In the genomic region with DNA sequence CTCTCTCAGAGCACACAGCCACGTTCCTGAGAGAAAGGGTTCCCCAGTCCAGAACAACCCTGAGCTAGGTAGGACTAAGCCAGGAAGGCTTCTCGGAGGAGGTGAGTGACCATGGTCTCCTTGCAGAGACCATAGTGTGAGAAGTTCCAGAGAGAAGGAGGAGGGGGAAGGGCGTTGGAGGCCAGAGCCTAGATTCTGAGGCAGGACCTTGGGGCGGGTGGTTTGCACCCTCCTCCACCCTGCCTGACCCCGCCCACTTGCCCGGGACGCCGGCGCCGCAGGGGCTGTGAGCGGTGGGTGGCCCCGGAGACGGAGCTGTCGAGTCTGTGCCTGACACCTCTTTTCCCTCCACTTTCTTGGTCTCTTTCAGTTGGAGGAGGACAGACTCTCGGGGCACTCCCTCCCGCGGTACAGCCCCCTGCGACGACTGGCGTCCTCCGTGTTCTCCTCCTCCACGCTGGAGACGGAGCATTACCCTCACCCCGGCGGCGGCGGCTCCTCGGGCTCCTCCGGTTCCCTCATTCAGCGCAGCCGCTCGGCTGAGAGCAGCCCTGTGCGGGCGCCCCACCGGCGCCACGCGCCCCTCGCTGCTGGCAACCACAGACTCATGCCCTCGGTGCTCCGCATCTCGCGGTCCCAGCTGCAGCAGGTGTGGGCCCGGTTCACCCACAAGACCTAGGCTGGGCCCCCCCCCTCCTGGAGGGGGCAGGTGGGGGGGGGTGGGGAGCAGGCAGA, we compare ENCODE assay signal across 9 cellular contexts. TPM values are rescaled to one million over a fixed set of nuclear protein-coding genes. Genes with fewer than 3 reads are reported as not detected.
A peak's percentile ranks its signal among the peaks of the same experiment; 100 is the strongest.
DNase-seq lines count a peak whose midpoint lies in the region; ATAC-seq lines count a peak whose summit lies in the region.
"Had no signal": no experiment of that assay in that cellular context is flagged by ENCODE, and none has a peak within 500 bp of the region (broad histone marks: within the 10 kb centered on the region; RNA-seq: fewer than 3 reads in every experiment).

No MANE protein-coding gene starts in this region.

- no peaks in the 10 kb centered on the region for H3K27me3 ChIP-seq in right cardiac atrium (ENCODE audit: control insufficient read depth, insufficient read depth)

- ATAC-seq in right cardiac atrium (peak; percentile 51 to 58), GM19328 (IDR thresholded peaks at IDR 0.05; ENCODE audit: unreplicated experiment) (no peak), GM18519 (IDR thresholded peaks at IDR 0.05; ENCODE audit: low FRiP score, unreplicated experiment) (no peak)

- peak overlapping the region; percentile 7 for H3K4me3 ChIP-seq in right cardiac atrium (ENCODE audit: low read length)

- DNase-seq in NAMALWA (ENCODE audit: low spot score) (peak; percentile 51), right cardiac atrium (peak in 1 of 3 donors; percentile 84), NCI-H1694 (lab: John Stamatoyannopoulos, UW) (no peak), NCI-H2196 treated with DMSO at 0.1 percent for 48 hours (lab: John Stamatoyannopoulos, UW; ENCODE audit: unreplicated experiment) (no peak)
- peak; percentile 20 for DNase-seq in activated T-helper 2 cell treated with anti-CD3 and anti-CD28 coated beads, Interferon-gamma antibody, Interleukin-2, Interleukin-4, amounts not matched to agents 10 μg/mL and 5 μg/mL and 100 μg/mL, durations not matched to agents 14 hours and 24 hours and 36 hours (ENCODE audit: low spot score)
- DNase-seq in stimulated activated CD4-positive, alpha-beta T cell treated with anti-CD3 and anti-CD28 coated beads, Interleukin-1b, Interleukin-23, amount 100 ng/mL, for 4 hours (ENCODE audit: low read depth in 2 of 2) = peak; percentile 36 to 44

- no peaks in the 10 kb centered on the region for H3K9me3 Mint-ChIP-seq in activated T-helper 2 cell treated with anti-CD3 and anti-CD28 coated beads, Interferon-gamma antibody, Interleukin-2, Interleukin-4, amounts not matched to agents 10 μg/mL and 5 μg/mL and 100 μg/mL, durations not matched to agents 14 hours and 24 hours and 36 hours

- H3K36me3 Mint-ChIP-seq in activated T-helper 2 cell treated with anti-CD3 and anti-CD28 coated beads, Interferon-gamma antibody, Interleukin-2, Interleukin-4, amounts not matched to agents 10 μg/mL and 5 μg/mL and 100 μg/mL, durations not matched to agents 14 hours and 24 hours and 36 hours (ENCODE audit: low read depth) = no peaks in the 10 kb centered on the region

- peaks cover 13% of the 10 kb centered on the region for H3K4me1 ChIP-seq in right cardiac atrium (ENCODE audit: control insufficient read depth, insufficient read depth, low read length)

- H3K27ac ChIP-seq in right cardiac atrium (ENCODE audit: low read length) = peak overlapping the region; percentile 69

- peak overlapping the region; percentile 66 for H3K4me3 Mint-ChIP-seq in activated T-helper 2 cell treated with anti-CD3 and anti-CD28 coated beads, Interferon-gamma antibody, Interleukin-2, Interleukin-4, amounts not matched to agents 10 μg/mL and 5 μg/mL and 100 μg/mL, durations not matched to agents 14 hours and 24 hours and 36 hours (ENCODE audit: low read depth)

- 5% methylated on average over 44 of the region's 44 CpGs for WGBS in right cardiac atrium

- H3K27me3 Mint-ChIP-seq in activated T-helper 2 cell treated with anti-CD3 and anti-CD28 coated beads, Interferon-gamma antibody, Interleukin-2, Interleukin-4, amounts not matched to agents 10 μg/mL and 5 μg/mL and 100 μg/mL, durations not matched to agents 14 hours and 24 hours and 36 hours (ENCODE audit: low read depth) = peaks cover 41% of the 10 kb centered on the region

- intact Hi-C loops in activated T-helper 2 cell treated with anti-CD3 and anti-CD28 coated beads, Interferon-gamma antibody, Interleukin-2, Interleukin-4, amounts not matched to agents 10 μg/mL and 5 μg/mL and 100 μg/mL, durations not matched to agents 14 hours and 24 hours and 36 hours (cut with micrococcal nuclease) = no loop called here
- intact Hi-C loops in right cardiac atrium (cut with DNase I) = loop anchor here (5.0 to 10.0 kb wide), 3 partner anchors 58 to 235 kb away; no protein-coding TSS in a partner anchor

- H3K27ac Mint-ChIP-seq in activated T-helper 2 cell treated with anti-CD3 and anti-CD28 coated beads, Interferon-gamma antibody, Interleukin-2, Interleukin-4, amounts not matched to agents 10 μg/mL and 5 μg/mL and 100 μg/mL, durations not matched to agents 14 hours and 24 hours and 36 hours = no peak overlapping the region

- peaks cover 9% of the 10 kb centered on the region for H3K4me1 Mint-ChIP-seq in activated T-helper 2 cell treated with anti-CD3 and anti-CD28 coated beads, Interferon-gamma antibody, Interleukin-2, Interleukin-4, amounts not matched to agents 10 μg/mL and 5 μg/mL and 100 μg/mL, durations not matched to agents 14 hours and 24 hours and 36 hours (ENCODE audit: low read depth)

- no peaks in the 10 kb centered on the region for H3K9me3 ChIP-seq in right cardiac atrium (ENCODE audit: control insufficient read depth, low read length)

RNA-seq across cellular contexts. Expression of gene TTBK1, which starts 26.2 kb away (rescaled TPM):
- 1.5 TPM in 2 replicates for total RNA-seq in activated T-helper 2 cell treated with anti-CD3 and anti-CD28 coated beads, Interferon-gamma antibody, Interleukin-2, Interleukin-4, amounts not matched to agents 10 μg/mL and 5 μg/mL and 100 μg/mL, durations not matched to agents 14 hours and 24 hours and 36 hours
- under 1 TPM; 0.33 to 0.69 (median 0.58) TPM for total RNA-seq in right cardiac atrium
- polyA plus RNA-seq in right cardiac atrium = 0.29 TPM

RNA-seq across cellular contexts. Expression of gene SLC22A7, which starts 28.6 kb away (rescaled TPM):
- total RNA-seq in activated T-helper 2 cell treated with anti-CD3 and anti-CD28 coated beads, Interferon-gamma antibody, Interleukin-2, Interleukin-4, amounts not matched to agents 10 μg/mL and 5 μg/mL and 100 μg/mL, durations not matched to agents 14 hours and 24 hours and 36 hours = not detected in 2 replicates
- total RNA-seq in right cardiac atrium = not detected
- polyA plus RNA-seq in right cardiac atrium = not detected
- total RNA-seq: T-helper 1 cell treated with Interleukin-12 subunit alpha and Interleukin-12 subunit beta and Interleukin-4 antibody, amounts not matched to agents 30 ng/mL and 1 ng/mL, for 36 hours had no signal

RNA-seq across cellular contexts. Expression of gene CRIP3, which starts 39.2 kb away (rescaled TPM):
- total RNA-seq in activated T-helper 2 cell treated with anti-CD3 and anti-CD28 coated beads, Interferon-gamma antibody, Interleukin-2, Interleukin-4, amounts not matched to agents 10 μg/mL and 5 μg/mL and 100 μg/mL, durations not matched to agents 14 hours and 24 hours and 36 hours = 0.34 and 0.75 TPM in 2 replicates
- 1 to 10 TPM; 1.5 to 3.4 (median 2.7) TPM for total RNA-seq in right cardiac atrium
- 2.6 TPM for polyA plus RNA-seq in right cardiac atrium
- total RNA-seq: T-helper 1 cell treated with Interleukin-12 subunit alpha and Interleukin-12 subunit beta and Interleukin-4 antibody, amounts not matched to agents 30 ng/mL and 1 ng/mL, for 36 hours had no signal

RNA-seq across cellular contexts. Expression of gene DNPH1, which starts 40.2 kb away (rescaled TPM):
- total RNA-seq in activated T-helper 2 cell treated with anti-CD3 and anti-CD28 coated beads, Interferon-gamma antibody, Interleukin-2, Interleukin-4, amounts not matched to agents 10 μg/mL and 5 μg/mL and 100 μg/mL, durations not matched to agents 14 hours and 24 hours and 36 hours = 70.5 and 76.7 TPM in 2 replicates
- 10 to 100 TPM; 25.7 to 43.2 (median 33.8) TPM for total RNA-seq in right cardiac atrium
- 60.4 TPM for polyA plus RNA-seq in right cardiac atrium

Comparison
In these comparisons a context has a peak if more than half of its experiments do, and no peak if none do; other contexts are left out.
1. DNase-seq: peak in NAMALWA (single experiment), activated T-helper 2 cell treated with anti-CD3 and anti-CD28 coated beads, Interferon-gamma antibody, Interleukin-2, Interleukin-4, amounts not matched to agents 10 μg/mL and 5 μg/mL and 100 μg/mL, durations not matched to agents 14 hours and 24 hours and 36 hours (single experiment) and stimulated activated CD4-positive, alpha-beta T cell treated with anti-CD3 and anti-CD28 coated beads, Interleukin-1b, Interleukin-23, amount 100 ng/mL, for 4 hours (2 of 2); none in NCI-H1694 (single experiment) and NCI-H2196 treated with DMSO at 0.1 percent for 48 hours (single experiment).
2. ATAC-seq: peak in right cardiac atrium (2 of 2); none in GM19328 (single experiment) and GM18519 (single experiment).